ENCODE assay signal across 18 cellular contexts in the genomic region with DNA sequence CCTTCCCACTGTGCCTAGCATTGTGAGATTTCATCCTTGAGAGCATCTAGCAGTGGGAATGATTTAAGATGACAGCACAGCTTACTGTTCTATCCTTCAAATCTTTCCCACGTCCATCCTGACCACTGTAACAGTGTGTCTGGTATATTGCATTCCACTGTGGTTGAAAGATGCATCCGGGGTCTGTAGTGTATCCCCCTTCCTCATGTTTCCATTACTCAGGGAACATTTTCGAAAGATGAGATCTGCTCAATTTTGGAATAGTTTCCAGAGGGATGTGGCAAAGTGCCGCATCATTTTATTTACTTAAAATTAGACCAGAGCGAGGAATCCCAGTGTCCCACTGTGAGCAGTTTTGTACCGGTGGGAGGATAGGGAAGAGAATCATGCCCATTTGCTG.
"Had no signal": no experiment of that assay in that cellular context is flagged by ENCODE, and none has a peak within 500 bp of the region (broad histone marks: within the 10 kb centered on the region; RNA-seq: fewer than 3 reads in every experiment).

No MANE protein-coding gene starts in this region.

- H3K9me3 ChIP-seq: body of pancreas, esophagus muscularis mucosa, psoas muscle, right lobe of liver, testis, upper lobe of left lung had no signal

- ATAC-seq: body of pancreas; psoas muscle; right lobe of liver; stimulated activated naive CD8-positive, alpha-beta T cell treated with anti-CD3 and anti-CD28 coated beads, Interleukin-15, amount 100 ng/mL, for 72 hours had no signal

- DNase-seq: activated CD4-positive, alpha-beta T cell treated with anti-CD3 and anti-CD28 coated beads, Interleukin-2, amount 50 U/mL, for 4 hours; activated CD4-positive, CD25-positive, alpha-beta regulatory T cell treated with anti-CD3 and anti-CD28 coated beads, Interleukin-2, amount 50 U/mL, for 72 hours; activated naive CD4-positive, alpha-beta T cell; activated naive CD8-positive, alpha-beta T cell treated with anti-CD3 and anti-CD28 coated beads, Interleukin-2, amount 10 ng/mL, durations not matched to agents 7 days and 5 days; activated T-cell treated with anti-CD3 and anti-CD28 coated beads for 4 hours; body of pancreas; central memory CD4-positive, alpha-beta T cell; cortex of kidney; effector CD4-positive, alpha-beta T cell; foreskin melanocyte; nephron progenitor cell; psoas muscle; right lobe of liver; stimulated activated CD4-positive, alpha-beta T cell treated with anti-CD3 and anti-CD28 coated beads, Interleukin-1b, Interleukin-23, amount 100 ng/mL, for 48 hours; stimulated activated naive CD8-positive, alpha-beta T cell treated with anti-CD3 and anti-CD28 coated beads, Interleukin-15, amount 100 ng/mL, for 72 hours; testis; upper lobe of left lung had no signal

- H3K27ac Mint-ChIP-seq: activated naive CD8-positive, alpha-beta T cell treated with anti-CD3 and anti-CD28 coated beads, Interleukin-2, amount 10 ng/mL, durations not matched to agents 7 days and 5 days; nephron progenitor cell had no signal

- H3K9me3 Mint-ChIP-seq: activated naive CD8-positive, alpha-beta T cell treated with anti-CD3 and anti-CD28 coated beads, Interleukin-2, amount 10 ng/mL, durations not matched to agents 7 days and 5 days; nephron progenitor cell; stimulated activated naive CD8-positive, alpha-beta T cell treated with anti-CD3 and anti-CD28 coated beads, Interleukin-15, amount 100 ng/mL, for 72 hours had no signal

- H3K27me3 ChIP-seq: body of pancreas, right lobe of liver, testis, upper lobe of left lung had no signal

- H3K4me3 ChIP-seq: body of pancreas, esophagus muscularis mucosa, psoas muscle, right lobe of liver, testis, upper lobe of left lung had no signal

- H3K36me3 ChIP-seq: esophagus muscularis mucosa, right lobe of liver, upper lobe of left lung had no signal

- H3K4me1 Mint-ChIP-seq: activated naive CD8-positive, alpha-beta T cell treated with anti-CD3 and anti-CD28 coated beads, Interleukin-2, amount 10 ng/mL, durations not matched to agents 7 days and 5 days; stimulated activated naive CD8-positive, alpha-beta T cell treated with anti-CD3 and anti-CD28 coated beads, Interleukin-15, amount 100 ng/mL, for 72 hours had no signal

- H3K4me1 ChIP-seq: body of pancreas, esophagus muscularis mucosa, psoas muscle, right lobe of liver, testis, upper lobe of left lung had no signal

- H3K27ac ChIP-seq: body of pancreas, esophagus muscularis mucosa, psoas muscle, right lobe of liver, testis, upper lobe of left lung had no signal

- H3K4me3 Mint-ChIP-seq: activated naive CD8-positive, alpha-beta T cell treated with anti-CD3 and anti-CD28 coated beads, Interleukin-2, amount 10 ng/mL, durations not matched to agents 7 days and 5 days; nephron progenitor cell; stimulated activated naive CD8-positive, alpha-beta T cell treated with anti-CD3 and anti-CD28 coated beads, Interleukin-15, amount 100 ng/mL, for 72 hours had no signal

- H3K36me3 Mint-ChIP-seq: activated naive CD8-positive, alpha-beta T cell treated with anti-CD3 and anti-CD28 coated beads, Interleukin-2, amount 10 ng/mL, durations not matched to agents 7 days and 5 days had no signal

- H3K27me3 Mint-ChIP-seq: activated naive CD8-positive, alpha-beta T cell treated with anti-CD3 and anti-CD28 coated beads, Interleukin-2, amount 10 ng/mL, durations not matched to agents 7 days and 5 days; stimulated activated naive CD8-positive, alpha-beta T cell treated with anti-CD3 and anti-CD28 coated beads, Interleukin-15, amount 100 ng/mL, for 72 hours had no signal
